ENCODE assay signal across 32 cellular contexts in genomic region chr2:227932403-227932802, GRCh38.
DNase-seq lines count a peak whose midpoint lies in the region; ATAC-seq and TF ChIP-seq lines count a peak whose summit lies in the region.
"Had no signal": no experiment of that assay in that cellular context is flagged by ENCODE, and none has a peak within 500 bp of the region (broad histone marks: within the 10 kb centered on the region; RNA-seq: fewer than 3 reads in every experiment).

No MANE protein-coding gene starts in this region.

- H3K27ac Mint-ChIP-seq in GM23338, result no peak overlapping the region
- H3K27ac Mint-ChIP-seq: activated CD4-positive, alpha-beta memory T cell treated with anti-CD3 and anti-CD28 coated beads, Interleukin-2, amount 10 ng/mL, durations not matched to agents 7 days and 5 days; activated T-helper 1 cell treated with anti-CD3 and anti-CD28 coated beads, Interleukin-12 subunit alpha, Interleukin-12 subunit beta, Interleukin-2, Interleukin-4 antibody, amounts not matched to agents 30 ng/mL and 10 ng/mL and 1 ng/mL, durations not matched to agents 14 hours and 24 hours and 36 hours; CD4-positive, alpha-beta T cell; effector memory CD8-positive, alpha-beta T cell; memory B cell; nephron; stimulated activated naive CD8-positive, alpha-beta T cell treated with anti-CD3 and anti-CD28 coated beads, Interleukin-15, Interleukin-2, amounts not matched to agents 100 ng/mL and 50 ng/mL, for 24 hours had no signal

- 0 out of 2 replicates have a peak, but pooled peaks cover 2% of the 10 kb centered on the region for H3K9me2 ChIP-seq in GM23338 (ENCODE audit: insufficient read depth)

- no peaks in the 10 kb centered on the region for H3F3A ChIP-seq in GM23338 (replicated peaks; ENCODE audit: low read depth)

- H3K9me3 Mint-ChIP-seq in GM23338, result peaks cover 16% of the 10 kb centered on the region
- H3K9me3 Mint-ChIP-seq: activated T-helper 1 cell treated with anti-CD3 and anti-CD28 coated beads, Interleukin-12 subunit alpha, Interleukin-12 subunit beta, Interleukin-2, Interleukin-4 antibody, amounts not matched to agents 30 ng/mL and 10 ng/mL and 1 ng/mL, durations not matched to agents 14 hours and 24 hours and 36 hours; memory B cell had no signal

- H3K4me3 Mint-ChIP-seq in GM23338, result no peak overlapping the region
- H3K4me3 Mint-ChIP-seq: activated CD4-positive, alpha-beta memory T cell treated with anti-CD3 and anti-CD28 coated beads, Interleukin-2, amount 10 ng/mL, durations not matched to agents 7 days and 5 days; activated T-helper 1 cell treated with anti-CD3 and anti-CD28 coated beads, Interleukin-12 subunit alpha, Interleukin-12 subunit beta, Interleukin-2, Interleukin-4 antibody, amounts not matched to agents 30 ng/mL and 10 ng/mL and 1 ng/mL, durations not matched to agents 14 hours and 24 hours and 36 hours; CD4-positive, alpha-beta T cell; effector memory CD8-positive, alpha-beta T cell; memory B cell; nephron; stimulated activated naive CD8-positive, alpha-beta T cell treated with anti-CD3 and anti-CD28 coated beads, Interleukin-15, Interleukin-2, amounts not matched to agents 100 ng/mL and 50 ng/mL, for 24 hours had no signal

- no peaks in the 10 kb centered on the region for H3K36me3 Mint-ChIP-seq in GM23338 (ENCODE audit: low read depth)
- H3K36me3 Mint-ChIP-seq: memory B cell had no signal

- H3K4me2 ChIP-seq in GM23338, result no peak overlapping the region

- DNase-seq in DMS53 (lab: John Stamatoyannopoulos, UW) (peak; percentile 5), DMS53 treated with DMSO at 0.1 percent for 48 hours (lab: John Stamatoyannopoulos, UW; ENCODE audit: unreplicated experiment) (no peak), LNCaP clone FGC (ENCODE audit: low read depth) (no peak), SK-N-MC (ENCODE audit: low read depth, low spot score) (no peak), retinal pigment epithelial cell (ENCODE audit: low read depth) (no peak), Right ventricle myocardium inferior (ENCODE audit: missing footprints) (no peak), GM23338 (ENCODE audit: low spot score) (no peak)
- DNase-seq: 8988T; activated CD4-positive, alpha-beta memory T cell treated with anti-CD3 and anti-CD28 coated beads, Interleukin-2, amount 10 ng/mL, durations not matched to agents 7 days and 5 days; activated CD8-positive, alpha-beta memory T cell treated with anti-CD3 and anti-CD28 coated beads, Interleukin-2, amount 50 U/mL, for 48 hours; activated naive CD4-positive, alpha-beta T cell treated with Interleukin-2 at 50 U/mL for 16 hours; CD4-positive, alpha-beta T cell; central memory CD4-positive, alpha-beta T cell; cortex of kidney; effector memory CD8-positive, alpha-beta T cell; erythroblast; H7; NCI-H1092 treated with DMSO at 0.1 percent for 48 hours; NCI-H187 treated with DMSO at 0.1 percent for 48 hours; NCI-H526; NK-92 treated with Interleukin-12 subunit alpha and Interleukin-12 subunit beta, amount 100 ng/mL, for 24 hours; Peyer's patch; stimulated activated CD4-positive, alpha-beta T cell treated with anti-CD3 and anti-CD28 coated beads, Interleukin-2, amount 100 ng/mL, for 24 hours; stimulated activated CD8-positive, alpha-beta memory T cell treated with anti-CD3 and anti-CD28 coated beads, Interleukin-4, amount 100 ng/mL, for 48 hours; testis had no signal

- no peaks in the 10 kb centered on the region for H3K36me3 ChIP-seq in SK-N-MC (ENCODE audit: insufficient read depth, low read length)
- 0 out of 2 replicates have a peak, but pooled peaks cover 3% of the 10 kb centered on the region for H3K36me3 ChIP-seq in GM23338 (ENCODE audit: insufficient read depth)
- H3K36me3 ChIP-seq: Peyer's patch, SJSA1 had no signal

- no peaks in the 10 kb centered on the region for H3K79me2 ChIP-seq in GM23338 (replicated peaks; ENCODE audit: insufficient read depth)

- H3K27ac ChIP-seq in SK-N-MC (peak overlapping the region; percentile 75; the same call in 1 of the 2 replicates), GM23338 (ENCODE audit: low read depth) (no peak overlapping the region)
- H3K27ac ChIP-seq: Peyer's patch, SJSA1, testis had no signal

- peaks cover 3% of the 10 kb centered on the region; the same call in 1 of the 3 replicates for H3K4me1 Mint-ChIP-seq in GM23338
- H3K4me1 Mint-ChIP-seq: activated CD4-positive, alpha-beta memory T cell treated with anti-CD3 and anti-CD28 coated beads, Interleukin-2, amount 10 ng/mL, durations not matched to agents 7 days and 5 days; memory B cell; nephron had no signal

- H3K9ac ChIP-seq in SK-N-MC (ENCODE audit: insufficient read length), result no peak overlapping the region

- H3K4me3 ChIP-seq in LNCaP clone FGC (ENCODE audit: low read depth, low read length) (no peak overlapping the region), SK-N-MC (no peak overlapping the region), retinal pigment epithelial cell (ENCODE audit: low read length) (no peak overlapping the region), GM23338 (no peak overlapping the region)
- H3K4me3 ChIP-seq: Peyer's patch, SJSA1, testis had no signal

- no peaks in the 10 kb centered on the region for H4K20me1 ChIP-seq in GM23338 (replicated peaks; ENCODE audit: insufficient read depth)

- no peak overlapping the region for H2AFZ ChIP-seq in GM23338

- TF ChIP-seq CTCF in LNCaP clone FGC (IDR thresholded peaks at IDR 0.05; ENCODE audit: control insufficient read depth, extremely low read depth, insufficient read depth) (peak; percentile 28), retinal pigment epithelial cell (conservative IDR thresholded peaks at IDR 0.05; ENCODE audit: low read depth, low read length) (peak; percentile 9), GM23338 (conservative IDR thresholded peaks at IDR 0.05; ENCODE audit: low read depth in 2 of 2) (peak in 1 of 2 experiments; percentile 24; a peak in 1 of 4 replicates)

- H3K27me3 ChIP-seq in GM23338 (ENCODE audit: insufficient read depth), result no peaks in the 10 kb centered on the region
- H3K27me3 ChIP-seq: Peyer's patch, SJSA1, testis had no signal

- no peaks in the 10 kb centered on the region; the same call in 1 of the 2 replicates for H3K9me3 ChIP-seq in SK-N-MC (ENCODE audit: low read depth, low read length)
- H3K9me3 ChIP-seq: Peyer's patch, SJSA1, testis had no signal

- ATAC-seq in Right ventricle myocardium inferior (no peak), HG02870 (IDR thresholded peaks at IDR 0.05; ENCODE audit: unreplicated experiment) (no peak), GM23338 (no peak)
- ATAC-seq: effector memory CD8-positive, alpha-beta T cell; left lobe of liver had no signal

- H3K27me3 Mint-ChIP-seq in GM23338 (ENCODE audit: insufficient read depth, low read depth, poor library complexity), result peaks cover 1% of the 10 kb centered on the region
- H3K27me3 Mint-ChIP-seq: CD4-positive, alpha-beta T cell; memory B cell; stimulated activated naive CD8-positive, alpha-beta T cell treated with anti-CD3 and anti-CD28 coated beads, Interleukin-15, Interleukin-2, amounts not matched to agents 100 ng/mL and 50 ng/mL, for 24 hours had no signal

- peaks cover 8% of the 10 kb centered on the region for H3K4me1 ChIP-seq in GM23338 (ENCODE audit: insufficient read depth)
- H3K4me1 ChIP-seq: Peyer's patch, SJSA1, testis had no signal

- intact Hi-C loops in Right ventricle myocardium inferior (cut with DNase I), result no loop called here
